39 cellular contexts compared by ENCODE assay signal in genomic region chr7:139562972-139563565, GRCh38. TPM values are rescaled to one million over a fixed set of nuclear protein-coding genes. Genes with fewer than 3 reads are reported as not detected.
A peak's percentile ranks its signal among the peaks of the same experiment; 100 is the strongest.
DNase-seq lines count a peak whose midpoint lies in the region; ATAC-seq, FAIRE-seq and TF ChIP-seq lines count a peak whose summit lies in the region.
"Had no signal": no experiment of that assay in that cellular context is flagged by ENCODE, and none has a peak within 500 bp of the region (broad histone marks: within the 10 kb centered on the region; RNA-seq: fewer than 3 reads in every experiment).

No MANE protein-coding gene starts in this region.

- no peak for FAIRE-seq in kidney (lab: Jason Lieb, UNC)
- FAIRE-seq: H1, HTR-8/SVneo had no signal

- no peak for TF ChIP-seq POLR2A in esophagus muscularis mucosa (IDR thresholded peaks at IDR 0.05; ENCODE audit: low read depth)

- H3K9me3 ChIP-seq in T-helper 17 cell (ENCODE audit: control insufficient read depth, low read length, poor library complexity, severe bottlenecking) (no peaks in the 10 kb centered on the region), kidney (ENCODE audit: control insufficient read depth in 1 of 2, low read length in 2 of 2) (no peaks in the 10 kb centered on the region), esophagus muscularis mucosa (no peaks in the 10 kb centered on the region)
- H3K9me3 ChIP-seq: MG63, mucosa of descending colon, ovary had no signal

- no peak for TF ChIP-seq EP300 in esophagus muscularis mucosa (IDR thresholded peaks at IDR 0.05)

- no peak overlapping the region for H3K4me3 Mint-ChIP-seq in activated T-cell treated with anti-CD3 and anti-CD28 coated beads, Interleukin-2, amount 50 U/mL, for 24 hours
- no peak overlapping the region for H3K4me3 Mint-ChIP-seq in T-helper 17 cell
- no peak overlapping the region for H3K4me3 Mint-ChIP-seq in T-helper 2 cell treated with Interferon-gamma antibody and Interleukin-4, amounts not matched to agents 5 μg/mL and 100 μg/mL, for 36 hours
- H3K4me3 Mint-ChIP-seq: activated CD4-positive, alpha-beta memory T cell treated with anti-CD3 and anti-CD28 coated beads, Interleukin-2, amount 10 ng/mL, durations not matched to agents 7 days and 5 days; CD8-positive, alpha-beta T cell; nephron; stimulated activated naive B cell treated with anti-CD40 and anti-IgM and Interleukin-4, amounts not matched to agents 10 μg/mL and 1 μg/mL and 100 μg/mL, for 72 hours had no signal

- no peak for DNase-seq in activated T-cell treated with anti-CD3 and anti-CD28 coated beads, Interleukin-2, amount 50 U/mL, for 24 hours
- no peak for DNase-seq in activated T-cell treated with anti-CD3 and anti-CD28 coated beads, Interleukin-2, amount 50 U/mL, for 48 hours
- peak; percentile 49 for DNase-seq in CD1c-positive myeloid dendritic cell (ENCODE audit: extremely low spot score)
- DNase-seq in T-helper 17 cell, result no peak
- peak; percentile 53 for DNase-seq in kidney
- no peak for DNase-seq in esophagus muscularis mucosa (ENCODE audit: extremely low spot score)
- no peak for DNase-seq in T-helper 2 cell treated with Interferon-gamma antibody and Interleukin-4, amounts not matched to agents 5 μg/mL and 100 μg/mL, for 36 hours (ENCODE audit: low spot score)
- DNase-seq: activated CD4-positive, alpha-beta memory T cell treated with anti-CD3 and anti-CD28 coated beads, Interleukin-2, amount 10 ng/mL, durations not matched to agents 7 days and 5 days; activated CD4-positive, alpha-beta T cell treated with anti-CD3 and anti-CD28 coated beads for 1 hour; amygdala; brain microvascular endothelial cell; DMS 273 treated with DMSO at 0.1 percent for 48 hours; effector memory CD4-positive, alpha-beta T cell; EL; KBM-7; MG63; mucosa of descending colon; NCI-H1417 treated with DMSO at 0.1 percent for 48 hours; NCI-H2029 treated with DMSO at 0.1 percent for 48 hours; NCI-H524 treated with DMSO at 0.1 percent for 48 hours; ovary; PC-3; stimulated activated naive B cell treated with anti-CD40 and anti-IgM and Interleukin-4, amounts not matched to agents 10 μg/mL and 1 μg/mL and 100 μg/mL, for 72 hours; T-helper 2 cell had no signal

- peaks cover 0 to 2% of the 10 kb centered on the region in 2 donors for H3K36me3 ChIP-seq in kidney (ENCODE audit: control insufficient read depth in 1 of 2, insufficient read depth in 2 of 2, low read length in 2 of 2)
- H3K36me3 ChIP-seq in esophagus muscularis mucosa, result peaks cover 0 to 21% (median 6%) of the 10 kb centered on the region in 4 donors
- H3K36me3 ChIP-seq: brain microvascular endothelial cell, MG63, ovary had no signal

- ATAC-seq in T-helper 17 cell (no peak), HG03439 (IDR thresholded peaks at IDR 0.05; ENCODE audit: unreplicated experiment) (no peak)
- ATAC-seq: activated naive CD4-positive, alpha-beta T cell treated with anti-CD3 and anti-CD28 coated beads, Interleukin-2, amount 50 U/mL, for 72 hours; CD8-positive, alpha-beta T cell; mucosa of descending colon; PC-3; SK-N-SH treated with all-trans-retinoic acid at 6 μM for 48 hours; stimulated activated naive B cell treated with anti-CD40 and anti-IgM and Interleukin-4, amounts not matched to agents 10 μg/mL and 1 μg/mL and 100 μg/mL, for 72 hours had no signal

- TF ChIP-seq CTCF in kidney (IDR thresholded peaks at IDR 0.05; ENCODE audit: borderline replicate concordance, extremely low read depth, insufficient read depth), result no peak
- TF ChIP-seq CTCF in esophagus muscularis mucosa (IDR thresholded peaks at IDR 0.05), result no peak

- H3K27ac ChIP-seq in kidney (ENCODE audit: low read depth in 2 of 2, low read length in 2 of 2) (no peak overlapping the region), esophagus muscularis mucosa (replicated peaks in 1 of 4) (no peak overlapping the region)
- H3K27ac ChIP-seq: brain microvascular endothelial cell, ovary, skin epidermis had no signal

- peaks cover 22% of the 10 kb centered on the region for H3K4me1 Mint-ChIP-seq in activated T-cell treated with anti-CD3 and anti-CD28 coated beads, Interleukin-2, amount 50 U/mL, for 24 hours (ENCODE audit: low read depth)
- H3K4me1 Mint-ChIP-seq in T-helper 17 cell, result peaks cover 17% of the 10 kb centered on the region
- H3K4me1 Mint-ChIP-seq in T-helper 2 cell treated with Interferon-gamma antibody and Interleukin-4, amounts not matched to agents 5 μg/mL and 100 μg/mL, for 36 hours (ENCODE audit: low read depth), result peaks cover 1% of the 10 kb centered on the region
- H3K4me1 Mint-ChIP-seq: nephron had no signal

- peaks cover 16% of the 10 kb centered on the region for H3K36me3 Mint-ChIP-seq in activated T-cell treated with anti-CD3 and anti-CD28 coated beads, Interleukin-2, amount 50 U/mL, for 24 hours (ENCODE audit: low read depth)
- H3K36me3 Mint-ChIP-seq in T-helper 17 cell (ENCODE audit: low read depth), result peaks cover 7% of the 10 kb centered on the region
- no peaks in the 10 kb centered on the region for H3K36me3 Mint-ChIP-seq in T-helper 2 cell treated with Interferon-gamma antibody and Interleukin-4, amounts not matched to agents 5 μg/mL and 100 μg/mL, for 36 hours (ENCODE audit: low read depth)

- H3K9ac ChIP-seq in kidney (ENCODE audit: low read length in 2 of 2), result no peak overlapping the region

- intact Hi-C loops in kidney (cut with DNase I), result no loop called here
- intact Hi-C loops in esophagus muscularis mucosa (cut with DNase I), result no loop called here

- H3K4me3 ChIP-seq in kidney (ENCODE audit: low read length in 2 of 2), result no peak overlapping the region
- H3K4me3 ChIP-seq in esophagus muscularis mucosa, result no peak overlapping the region
- H3K4me3 ChIP-seq: lung, MG63, mucosa of descending colon, ovary, skin epidermis had no signal

- H3K4me1 ChIP-seq in kidney (ENCODE audit: control insufficient read depth in 1 of 2, insufficient read depth in 1 of 2, low read depth in 1 of 2, low read length in 2 of 2) (no peaks in the 10 kb centered on the region), esophagus muscularis mucosa (no peaks in the 10 kb centered on the region)

- peaks cover 3% of the 10 kb centered on the region for H3K9me3 Mint-ChIP-seq in activated T-cell treated with anti-CD3 and anti-CD28 coated beads, Interleukin-2, amount 50 U/mL, for 24 hours
- no peaks in the 10 kb centered on the region for H3K9me3 Mint-ChIP-seq in T-helper 2 cell treated with Interferon-gamma antibody and Interleukin-4, amounts not matched to agents 5 μg/mL and 100 μg/mL, for 36 hours
- H3K9me3 Mint-ChIP-seq: activated naive CD4-positive, alpha-beta T cell treated with anti-CD3 and anti-CD28 coated beads, Interleukin-2, amount 50 U/mL, for 72 hours; activated T-helper 2 cell treated with anti-CD3 and anti-CD28 coated beads, Interferon-gamma antibody, Interleukin-2, Interleukin-4, amounts not matched to agents 10 μg/mL and 5 μg/mL and 100 μg/mL, durations not matched to agents 14 hours and 24 hours and 36 hours; CD8-positive, alpha-beta T cell; nephron had no signal

- peaks cover 5% of the 10 kb centered on the region for H3K27me3 Mint-ChIP-seq in activated T-cell treated with anti-CD3 and anti-CD28 coated beads, Interleukin-2, amount 50 U/mL, for 24 hours
- no peaks in the 10 kb centered on the region for H3K27me3 Mint-ChIP-seq in T-helper 17 cell
- peaks cover 4% of the 10 kb centered on the region for H3K27me3 Mint-ChIP-seq in T-helper 2 cell treated with Interferon-gamma antibody and Interleukin-4, amounts not matched to agents 5 μg/mL and 100 μg/mL, for 36 hours (ENCODE audit: low read depth)

- 83% methylated on average over 12 of the region's 13 CpGs for WGBS in esophagus muscularis mucosa

- peak overlapping the region; percentile 65 for H3K27ac Mint-ChIP-seq in activated T-cell treated with anti-CD3 and anti-CD28 coated beads, Interleukin-2, amount 50 U/mL, for 24 hours
- H3K27ac Mint-ChIP-seq in T-helper 17 cell, result peak overlapping the region; percentile 66
- no peak overlapping the region for H3K27ac Mint-ChIP-seq in T-helper 2 cell treated with Interferon-gamma antibody and Interleukin-4, amounts not matched to agents 5 μg/mL and 100 μg/mL, for 36 hours
- H3K27ac Mint-ChIP-seq: activated CD4-positive, alpha-beta memory T cell treated with anti-CD3 and anti-CD28 coated beads, Interleukin-2, amount 10 ng/mL, durations not matched to agents 7 days and 5 days; activated naive CD4-positive, alpha-beta T cell treated with anti-CD3 and anti-CD28 coated beads, Interleukin-2, amount 50 U/mL, for 72 hours; activated T-helper 2 cell treated with anti-CD3 and anti-CD28 coated beads, Interferon-gamma antibody, Interleukin-2, Interleukin-4, amounts not matched to agents 10 μg/mL and 5 μg/mL and 100 μg/mL, durations not matched to agents 14 hours and 24 hours and 36 hours; nephron; stimulated activated naive B cell treated with anti-CD40 and anti-IgM and Interleukin-4, amounts not matched to agents 10 μg/mL and 1 μg/mL and 100 μg/mL, for 72 hours had no signal

- H3K27me3 ChIP-seq in esophagus muscularis mucosa, result peaks cover 0 to 13% (median 0%) of the 10 kb centered on the region in 4 donors
- H3K27me3 ChIP-seq: brain microvascular endothelial cell, MG63, ovary had no signal

RNA-seq across cellular contexts. Expression of gene CLEC2L, which starts 39.6 kb away (rescaled TPM):
- 1 to 10 TPM in 1 of 2 donors, not detected in 1; 2.6 TPM for total RNA-seq in T-helper 17 cell
- not detected for total RNA-seq in kidney
- polyA plus RNA-seq in kidney (ENCODE audit: insufficient read depth, low read depth, low replicate concordance), result not detected
- total RNA-seq in esophagus muscularis mucosa, result not detected
- total RNA-seq: A172; activated CD4-positive, alpha-beta memory T cell treated with anti-CD3 and anti-CD28 coated beads, Interleukin-2, amount 10 ng/mL, durations not matched to agents 7 days and 5 days; activated naive CD4-positive, alpha-beta T cell treated with anti-CD3 and anti-CD28 coated beads, Interleukin-2, amount 50 U/mL, for 72 hours; activated T-helper 2 cell treated with anti-CD3 and anti-CD28 coated beads, Interferon-gamma antibody, Interleukin-2, Interleukin-4, amounts not matched to agents 10 μg/mL and 5 μg/mL and 100 μg/mL, durations not matched to agents 14 hours and 24 hours and 36 hours; CD8-positive, alpha-beta T cell; epithelial cell of proximal tubule; glomerular endothelial cell; kidney epithelial cell; lung; mucosa of descending colon; PC-3; ureter had no signal

Comparison
In these comparisons a context has a peak if more than half of its experiments do, and no peak if none do; other contexts are left out.
1. DNase-seq: peak in CD1c-positive myeloid dendritic cell (single experiment) and kidney (single experiment); none in activated T-cell treated with anti-CD3 and anti-CD28 coated beads, Interleukin-2, amount 50 U/mL, for 24 hours (single experiment), activated T-cell treated with anti-CD3 and anti-CD28 coated beads, Interleukin-2, amount 50 U/mL, for 48 hours (0 of 2), T-helper 17 cell (0 of 3), esophagus muscularis mucosa (single experiment) and T-helper 2 cell treated with Interferon-gamma antibody and Interleukin-4, amounts not matched to agents 5 μg/mL and 100 μg/mL, for 36 hours (single experiment).